8 cellular contexts compared by ENCODE assay signal in genomic region chr16:58336332-58337089, GRCh38. TPM values are rescaled to one million over a fixed set of nuclear protein-coding genes. Genes with fewer than 3 reads are reported as not detected.
DNase-seq lines count a peak whose midpoint lies in the region; ATAC-seq and TF ChIP-seq lines count a peak whose summit lies in the region.

No MANE protein-coding gene starts in this region.

- H3K4me1 ChIP-seq in HUES6 (ENCODE audit: control insufficient read depth, insufficient read depth, low read length) (0 out of 2 replicates have a peak, but pooled peaks cover 9% of the 10 kb centered on the region), Peyer's patch (peaks cover 0 to 8% (median 0%) of the 10 kb centered on the region in 4 donors)

- H3K27me3 Mint-ChIP-seq in nephron (ENCODE audit: low read depth), result peaks cover 4% of the 10 kb centered on the region

- H3K27ac ChIP-seq in HUES6 (ENCODE audit: low read depth, low read length) (no peak overlapping the region), Peyer's patch (no peak overlapping the region)

- H3K36me3 Mint-ChIP-seq in nephron (ENCODE audit: low read depth), result no peaks in the 10 kb centered on the region

- H3K27ac Mint-ChIP-seq in nephron, result no peak overlapping the region

- peaks cover 15% of the 10 kb centered on the region for H3K4me1 Mint-ChIP-seq in nephron

- no peak overlapping the region for H3K9ac ChIP-seq in HUES6 (ENCODE audit: low read length)

- H3K4me3 Mint-ChIP-seq in nephron, result peak overlapping the region in 2 of 3 experiments; percentile 17 to 26

- no peak for TF ChIP-seq POLR2A in Peyer's patch (IDR thresholded peaks at IDR 0.05)

- ATAC-seq in GM19468 (IDR thresholded peaks at IDR 0.05; ENCODE audit: extremely low read depth, unreplicated experiment), result peak; percentile 62
- ATAC-seq in stimulated activated naive CD8-positive, alpha-beta T cell treated with anti-CD3 and anti-CD28 coated beads, Interleukin-15, Interleukin-2, amounts not matched to agents 100 U/mL and 50 U/mL, for 24 hours, result peak; percentile 91

- DNase-seq in COLO829 (ENCODE audit: low spot score) (peak; percentile 54), Peyer's patch (peak; percentile 80 to 92 (median 85)), fibroblast of peridontal ligament (ENCODE audit: extremely low read depth) (peak; percentile 69)
- DNase-seq in activated T-cell treated with anti-CD3 and anti-CD28 coated beads, Interleukin-2, amount 50 U/mL, for 48 hours, result peak; percentile 94
- peak; percentile 89 for DNase-seq in stimulated activated naive CD8-positive, alpha-beta T cell treated with anti-CD3 and anti-CD28 coated beads, Interleukin-15, Interleukin-2, amounts not matched to agents 100 U/mL and 50 U/mL, for 24 hours

- no peaks in the 10 kb centered on the region for H3K36me3 ChIP-seq in HUES6 (ENCODE audit: control insufficient read depth, insufficient read depth, low read length)
- no peaks in the 10 kb centered on the region for H3K36me3 ChIP-seq in Peyer's patch

- H3K27me3 ChIP-seq in HUES6 (ENCODE audit: control insufficient read depth, insufficient read depth, low read length) (no peaks in the 10 kb centered on the region), Peyer's patch (no peaks in the 10 kb centered on the region)

- no peaks in the 10 kb centered on the region for H3K9me3 Mint-ChIP-seq in nephron

- TF ChIP-seq CTCF in Peyer's patch (IDR thresholded peaks at IDR 0.05) (peak; percentile 80 to 95 (median 88)), nephron (IDR thresholded peaks at IDR 0.05; ENCODE audit: unreplicated experiment in 3 of 3) (peak; percentile 91 to 94 (median 93))

- H3K9me3 ChIP-seq in HUES6 (ENCODE audit: control insufficient read depth, insufficient read depth, low read depth, low read length) (no peaks in the 10 kb centered on the region), Peyer's patch (no peaks in the 10 kb centered on the region)

- H3K4me3 ChIP-seq in HUES6 (ENCODE audit: low read depth, low read length), result peak overlapping the region; percentile 31; the same call in 1 of the 2 replicates
- H3K4me3 ChIP-seq in Peyer's patch, result peak overlapping the region in 2 of 4 donors; percentile 10 to 27

RNA-seq across cellular contexts. Expression of gene PRSS54, which starts 41.7 kb away (rescaled TPM):
- not detected for total RNA-seq in Peyer's patch

RNA-seq across cellular contexts. Expression of gene GINS3, which starts 55.8 kb away (rescaled TPM):
- 1 to 10 TPM; 1.3 to 4.1 (median 1.9) TPM for total RNA-seq in Peyer's patch
